Comparison of ENCODE assay signal across 2 cellular contexts in the genomic region with DNA sequence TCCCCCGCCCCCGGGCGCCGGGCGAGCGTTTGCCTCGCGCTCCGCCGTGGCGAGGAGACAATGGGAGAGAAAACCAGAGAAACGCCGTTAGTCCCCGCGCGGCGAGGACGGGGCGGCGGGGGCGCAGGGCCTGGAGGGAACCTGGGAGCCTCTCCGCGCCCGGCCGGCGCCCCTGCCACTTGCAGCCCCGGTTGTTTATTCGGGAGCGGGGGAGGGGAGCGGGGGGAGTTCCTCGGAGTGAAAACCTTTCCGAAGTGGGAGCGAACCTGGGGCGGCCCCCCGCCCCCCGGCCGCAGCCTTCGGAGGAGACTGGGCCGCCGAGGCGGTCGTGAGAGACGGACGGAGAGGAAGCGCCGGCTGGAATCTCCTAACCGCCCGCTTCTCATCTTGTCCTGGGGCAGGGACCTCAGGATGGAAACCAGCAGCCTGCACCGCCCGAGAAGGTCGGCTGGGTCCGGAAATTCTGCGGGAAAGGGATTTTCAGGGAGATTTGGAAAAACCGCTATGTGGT.
TF ChIP-seq lines count a peak whose summit lies in the region.

No MANE protein-coding gene starts in this region.

TF ChIP-seq in GM12878, 131 proteins besides CTCF, POLR2A, EP300 and RAD21:
- TF ChIP-seq RCOR1 (conservative IDR thresholded peaks at IDR 0.05; ENCODE audit: low read depth, low read length) = 0 out of 2 replicates have a peak, but pooled peaks have one; percentile 15
- no peak for TF ChIP-seq NKRF (conservative IDR thresholded peaks at IDR 0.05)
- peak; percentile 15; the same call in 1 of the 2 replicates for TF ChIP-seq CHD2 (IDR thresholded peaks at IDR 0.05; ENCODE audit: borderline replicate concordance, low read depth, low read length)
- TF ChIP-seq REST (IDR thresholded peaks at IDR 0.05; ENCODE audit: low read depth, low read length) = no peak
- peak; percentile 13; the same call in 1 of the 2 replicates for TF ChIP-seq ZBTB4 (CRISPR knock-in tag; IDR thresholded peaks at IDR 0.05)
- TF ChIP-seq SIN3A (IDR thresholded peaks at IDR 0.05; ENCODE audit: low read depth, low read length) = 0 out of 2 replicates have a peak, but pooled peaks have one; percentile 19
- TF ChIP-seq BRCA1 (IDR thresholded peaks at IDR 0.05; ENCODE audit: low read depth, low read length) = no peak

TF ChIP-seq in HepG2, 621 proteins besides CTCF, POLR2A, EP300 and RAD21:
- TF ChIP-seq KLF13 (CRISPR knock-in tag; IDR thresholded peaks at IDR 0.05) (no peak), KLF11 (CRISPR knock-in tag; IDR thresholded peaks at IDR 0.05) (no peak), HOXA5 (CRISPR knock-in tag; IDR thresholded peaks at IDR 0.05) (0 out of 2 replicates have a peak, but pooled peaks have one; percentile 24), KLF6 (CRISPR knock-in tag; IDR thresholded peaks at IDR 0.05) (0 out of 2 replicates have a peak, but pooled peaks have one; percentile 28), AGO2 (optimal IDR thresholded peaks at IDR 0.05; ENCODE audit: low read depth, low read length) (peak; percentile 38), ZNF274 (CRISPR knock-in tag; IDR thresholded peaks at IDR 0.05) (peak; percentile 20; the same call in 1 of the 2 replicates), ZNF318 (CRISPR knock-in tag; IDR thresholded peaks at IDR 0.05) (no peak), PAXIP1 (CRISPR knock-in tag; conservative IDR thresholded peaks at IDR 0.05) (no peak), RBM39 (IDR thresholded peaks at IDR 0.05; ENCODE audit: low read depth, low read length, poor library complexity, severe bottlenecking) (peak; percentile 60), PCBP1 (IDR thresholded peaks at IDR 0.05; ENCODE audit: borderline replicate concordance, low read depth, low read length) (peak; percentile 50; the same call in 1 of the 2 replicates), HNRNPK (IDR thresholded peaks at IDR 0.05; ENCODE audit: low read depth, low read length, poor library complexity, severe bottlenecking) (peak; percentile 56), HNF4A (CRISPR knock-in tag; IDR thresholded peaks at IDR 0.05) (no peak), KDM2A (CRISPR knock-in tag; IDR thresholded peaks at IDR 0.05; ENCODE audit: borderline replicate concordance, low read depth) (0 out of 2 replicates have a peak, but pooled peaks have one; percentile 36), ZNF777 (CRISPR knock-in tag; IDR thresholded peaks at IDR 0.05) (peak; percentile 72)
- TF ChIP-seq, protein P1, sequence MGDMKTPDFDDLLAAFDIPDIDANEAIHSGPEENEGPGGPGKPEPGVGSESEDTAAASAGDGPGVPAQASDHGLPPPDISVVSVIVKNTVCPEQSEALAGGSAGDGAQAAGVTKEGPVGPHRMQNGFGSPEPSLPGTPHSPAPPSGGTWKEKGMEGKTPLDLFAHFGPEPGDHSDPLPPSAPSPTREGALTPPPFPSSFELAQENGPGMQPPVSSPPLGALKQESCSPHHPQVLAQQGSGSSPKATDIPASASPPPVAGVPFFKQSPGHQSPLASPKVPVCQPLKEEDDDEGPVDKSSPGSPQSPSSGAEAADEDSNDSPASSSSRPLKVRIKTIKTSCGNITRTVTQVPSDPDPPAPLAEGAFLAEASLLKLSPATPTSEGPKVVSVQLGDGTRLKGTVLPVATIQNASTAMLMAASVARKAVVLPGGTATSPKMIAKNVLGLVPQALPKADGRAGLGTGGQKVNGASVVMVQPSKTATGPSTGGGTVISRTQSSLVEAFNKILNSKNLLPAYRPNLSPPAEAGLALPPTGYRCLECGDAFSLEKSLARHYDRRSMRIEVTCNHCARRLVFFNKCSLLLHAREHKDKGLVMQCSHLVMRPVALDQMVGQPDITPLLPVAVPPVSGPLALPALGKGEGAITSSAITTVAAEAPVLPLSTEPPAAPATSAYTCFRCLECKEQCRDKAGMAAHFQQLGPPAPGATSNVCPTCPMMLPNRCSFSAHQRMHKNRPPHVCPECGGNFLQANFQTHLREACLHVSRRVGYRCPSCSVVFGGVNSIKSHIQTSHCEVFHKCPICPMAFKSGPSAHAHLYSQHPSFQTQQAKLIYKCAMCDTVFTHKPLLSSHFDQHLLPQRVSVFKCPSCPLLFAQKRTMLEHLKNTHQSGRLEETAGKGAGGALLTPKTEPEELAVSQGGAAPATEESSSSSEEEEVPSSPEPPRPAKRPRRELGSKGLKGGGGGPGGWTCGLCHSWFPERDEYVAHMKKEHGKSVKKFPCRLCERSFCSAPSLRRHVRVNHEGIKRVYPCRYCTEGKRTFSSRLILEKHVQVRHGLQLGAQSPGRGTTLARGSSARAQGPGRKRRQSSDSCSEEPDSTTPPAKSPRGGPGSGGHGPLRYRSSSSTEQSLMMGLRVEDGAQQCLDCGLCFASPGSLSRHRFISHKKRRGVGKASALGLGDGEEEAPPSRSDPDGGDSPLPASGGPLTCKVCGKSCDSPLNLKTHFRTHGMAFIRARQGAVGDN (CRISPR knock-in tag; IDR thresholded peaks at IDR 0.05) = peak; percentile 41; the same call in 1 of the 2 replicates
- TF ChIP-seq, protein P2, sequence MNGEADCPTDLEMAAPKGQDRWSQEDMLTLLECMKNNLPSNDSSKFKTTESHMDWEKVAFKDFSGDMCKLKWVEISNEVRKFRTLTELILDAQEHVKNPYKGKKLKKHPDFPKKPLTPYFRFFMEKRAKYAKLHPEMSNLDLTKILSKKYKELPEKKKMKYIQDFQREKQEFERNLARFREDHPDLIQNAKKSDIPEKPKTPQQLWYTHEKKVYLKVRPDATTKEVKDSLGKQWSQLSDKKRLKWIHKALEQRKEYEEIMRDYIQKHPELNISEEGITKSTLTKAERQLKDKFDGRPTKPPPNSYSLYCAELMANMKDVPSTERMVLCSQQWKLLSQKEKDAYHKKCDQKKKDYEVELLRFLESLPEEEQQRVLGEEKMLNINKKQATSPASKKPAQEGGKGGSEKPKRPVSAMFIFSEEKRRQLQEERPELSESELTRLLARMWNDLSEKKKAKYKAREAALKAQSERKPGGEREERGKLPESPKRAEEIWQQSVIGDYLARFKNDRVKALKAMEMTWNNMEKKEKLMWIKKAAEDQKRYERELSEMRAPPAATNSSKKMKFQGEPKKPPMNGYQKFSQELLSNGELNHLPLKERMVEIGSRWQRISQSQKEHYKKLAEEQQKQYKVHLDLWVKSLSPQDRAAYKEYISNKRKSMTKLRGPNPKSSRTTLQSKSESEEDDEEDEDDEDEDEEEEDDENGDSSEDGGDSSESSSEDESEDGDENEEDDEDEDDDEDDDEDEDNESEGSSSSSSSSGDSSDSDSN (CRISPR knock-in tag; IDR thresholded peaks at IDR 0.05) = peak; percentile 26
